17 cellular contexts compared by ENCODE assay signal in the genomic region with DNA sequence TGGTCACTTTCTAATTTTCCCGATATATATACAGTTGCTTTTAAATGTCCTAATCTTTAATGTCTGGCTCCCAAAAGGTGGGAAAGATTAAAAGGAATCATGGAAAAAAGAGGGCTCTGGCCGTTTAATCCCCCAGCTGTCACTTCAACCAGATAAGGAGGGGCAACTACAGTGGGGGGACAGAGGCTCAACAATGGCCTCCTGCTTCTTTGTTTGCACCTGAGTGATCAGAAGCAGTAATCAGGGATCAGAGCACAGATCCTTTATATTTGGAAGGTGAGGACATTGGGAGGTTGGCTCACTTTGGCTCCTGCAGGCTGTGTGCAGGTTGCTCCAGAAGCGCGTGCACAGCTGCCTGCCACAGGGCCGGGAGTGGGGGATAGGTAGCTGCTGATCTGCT.
A peak's percentile ranks its signal among the peaks of the same experiment; 100 is the strongest.
DNase-seq lines count a peak whose midpoint lies in the region; TF ChIP-seq lines count a peak whose summit lies in the region.
"Had no signal": no experiment of that assay in that cellular context is flagged by ENCODE, and none has a peak within 500 bp of the region (broad histone marks: within the 10 kb centered on the region; RNA-seq: fewer than 3 reads in every experiment).

No MANE protein-coding gene starts in this region.

- no peak overlapping the region for H2BK120ac ChIP-seq in H9 (ENCODE audit: low read depth, low read length, poor library complexity, severe bottlenecking)
- H2BK120ac ChIP-seq in mesendoderm (ENCODE audit: low read depth, low read length) = no peak overlapping the region

- H4K91ac ChIP-seq in H9 (ENCODE audit: insufficient read length, low read depth, low read length) = no peak overlapping the region

- no peak overlapping the region for H2BK5ac ChIP-seq in H9 (ENCODE audit: insufficient read length, low read length)
- no peak overlapping the region for H2BK5ac ChIP-seq in mesendoderm (ENCODE audit: low read length)

- no peak overlapping the region for H3K4me3 Mint-ChIP-seq in H9
- H3K4me3 Mint-ChIP-seq: T-helper 2 cell treated with Interferon-gamma antibody and Interleukin-4, amounts not matched to agents 5 μg/mL and 100 μg/mL, for 36 hours had no signal

- no peaks in the 10 kb centered on the region for H3K79me2 ChIP-seq in H9 (ENCODE audit: insufficient read depth, low read length)
- no peaks in the 10 kb centered on the region for H3K79me2 ChIP-seq in mesendoderm (ENCODE audit: control insufficient read depth, insufficient read depth, low read length)

- no peaks in the 10 kb centered on the region for H4K20me1 ChIP-seq in H9 (ENCODE audit: control insufficient read depth, insufficient read depth, insufficient read length)

- H3K23ac ChIP-seq in H9 (ENCODE audit: insufficient read length, low read depth, low read length) = no peak overlapping the region
- H3K23ac ChIP-seq in mesendoderm (ENCODE audit: low read length) = no peak overlapping the region

- peaks cover 8 to 9% of the 10 kb centered on the region in 2 experiments; a peak in 3 of 4 replicates for H3K4me1 Mint-ChIP-seq in H9

- no peaks in the 10 kb centered on the region for H3K4me1 ChIP-seq in H9 (ENCODE audit: insufficient read depth, low read length)
- H3K4me1 ChIP-seq in mesendoderm (ENCODE audit: control insufficient read depth, low read depth, low read length) = no peaks in the 10 kb centered on the region
- H3K4me1 ChIP-seq: HAP-1 had no signal

- H4K8ac ChIP-seq in H9 (replicated peaks; ENCODE audit: insufficient read length, low read depth, low read length) (no peak overlapping the region), mesendoderm (ENCODE audit: low read depth, low read length) (no peak overlapping the region)

- H3K23me2 ChIP-seq in H9 (ENCODE audit: insufficient read length, low read depth, low read length, poor library complexity, severe bottlenecking) = no peaks in the 10 kb centered on the region

- intact Hi-C loops in posterior cingulate gyrus (cut with DNase I) = no loop called here

- no peaks in the 10 kb centered on the region; a peak in 1 of 7 replicates for H3K36me3 Mint-ChIP-seq in H9 (ENCODE audit: insufficient read depth in 1 of 3, low read depth in 3 of 3)

- no CpG with 5 or more reads among the region's 5 CpGs for WGBS in H9 (ENCODE audit: extremely low coverage, insufficient read length, low lambda C conversion rate)
- no CpG with 5 or more reads among the region's 5 CpGs for WGBS in mesendoderm (ENCODE audit: extremely low coverage, insufficient coverage, low lambda C conversion rate)

- H3K18ac ChIP-seq in H9 (ENCODE audit: insufficient read length, low read depth, low read length) (no peak overlapping the region), mesendoderm (ENCODE audit: low read length) (no peak overlapping the region)

- H3K36me3 ChIP-seq in WERI-Rb-1 (peaks cover 47% of the 10 kb centered on the region), mesendoderm (ENCODE audit: control insufficient read depth, insufficient read depth, low read length) (no peaks in the 10 kb centered on the region), H7 (replicated peaks; ENCODE audit: control insufficient read depth, insufficient read depth, low read length) (no peaks in the 10 kb centered on the region)
- H3K36me3 ChIP-seq: HAP-1 had no signal

- H3K4me3 ChIP-seq in WERI-Rb-1 (ENCODE audit: low read depth, low read length) (no peak overlapping the region), mesendoderm (ENCODE audit: low read length) (no peak overlapping the region), H7 (ENCODE audit: insufficient read depth, low read depth, low read length) (no peak overlapping the region)
- H3K4me3 ChIP-seq: HAP-1 had no signal

- H3T11ph ChIP-seq in H9 (ENCODE audit: low read length) = no peak overlapping the region

- H4K5ac ChIP-seq in H9 (ENCODE audit: insufficient read length, low read depth, low read length) (no peak overlapping the region), mesendoderm (ENCODE audit: low read length) (no peak overlapping the region)

- DNase-seq in H9 = no peak
- DNase-seq in NCI-H2081 (lab: John Stamatoyannopoulos, UW) = peak; percentile 42 to 69
- DNase-seq in WERI-Rb-1 = peak; percentile 91
- DNase-seq in mesendoderm = peak; percentile 37
- DNase-seq in posterior cingulate gyrus = no peak
- DNase-seq in NCI-H226 = no peak
- DNase-seq in H7 = no peak
- no peak for DNase-seq in NCI-H1436 treated with DMSO at 0.1 percent for 48 hours (lab: John Stamatoyannopoulos, UW)
- DNase-seq: ACHN, C1 segment of cervical spinal cord, DND-41, NCI-H1092 treated with DMSO at 0.1 percent for 48 hours, NCI-H1694 treated with DMSO at 0.1 percent for 48 hours, NCI-H2171, NCI-H446 treated with DMSO at 0.1 percent for 48 hours had no signal

- no peak overlapping the region for H2AFZ ChIP-seq in H9 (ENCODE audit: low read length)

- no peaks in the 10 kb centered on the region for H3K27me3 ChIP-seq in H9 (ENCODE audit: insufficient read depth, low read length)
- no peaks in the 10 kb centered on the region for H3K27me3 ChIP-seq in WERI-Rb-1 (ENCODE audit: insufficient read depth, low read depth, severe bottlenecking)
- H3K27me3 ChIP-seq in mesendoderm (ENCODE audit: insufficient read depth, low read length, poor library complexity) = no peaks in the 10 kb centered on the region
- H3K27me3 ChIP-seq in H7 (ENCODE audit: control insufficient read depth, insufficient read depth, low read length) = no peaks in the 10 kb centered on the region

- H3K79me1 ChIP-seq in H9 (ENCODE audit: insufficient read depth, low read depth, low read length, poor library complexity, severe bottlenecking) (no peaks in the 10 kb centered on the region), mesendoderm (ENCODE audit: low read length) (no peaks in the 10 kb centered on the region)

- H3K27ac ChIP-seq in H9 (ENCODE audit: insufficient read length, low read depth, low read length) (no peak overlapping the region), WERI-Rb-1 (peak overlapping the region; percentile 85), mesendoderm (ENCODE audit: low read depth, low read length) (no peak overlapping the region)

- no peak overlapping the region for H2BK12ac ChIP-seq in H9 (ENCODE audit: insufficient read length, low read depth, low read length)

- H2BK20ac ChIP-seq in H9 (ENCODE audit: low read depth, low read length, poor library complexity, severe bottlenecking) = no peak overlapping the region

- no peaks in the 10 kb centered on the region for H3K27me3 Mint-ChIP-seq in H9 (ENCODE audit: low read depth)

- H3K4ac ChIP-seq in H9 (ENCODE audit: low read depth, low read length) = no peak overlapping the region
- no peak overlapping the region for H3K4ac ChIP-seq in mesendoderm (ENCODE audit: low read depth, low read length)

- no peak overlapping the region for H3K9ac ChIP-seq in H9 (ENCODE audit: extremely low read depth, insufficient read length, low read length)
- no peak overlapping the region for H3K9ac ChIP-seq in mesendoderm (ENCODE audit: low read length)

- TF ChIP-seq CTCF in H9 (conservative IDR thresholded peaks at IDR 0.05) = no peak
- TF ChIP-seq CTCF in WERI-Rb-1 (IDR thresholded peaks at IDR 0.05; ENCODE audit: low read depth, low read length) = no peak

- no peak overlapping the region for H2AK5ac ChIP-seq in H9 (ENCODE audit: insufficient read length, low read length)
- H2AK5ac ChIP-seq in mesendoderm (ENCODE audit: low read length) = no peak overlapping the region

- no peak overlapping the region for H2BK15ac ChIP-seq in H9 (ENCODE audit: low read depth, low read length)
- H2BK15ac ChIP-seq in mesendoderm (replicated peaks; ENCODE audit: low read depth) = no peak overlapping the region

- peak overlapping the region in 2 of 3 experiments; percentile 29 to 37; a peak in 2 of 7 replicates for H3K27ac Mint-ChIP-seq in H9
- H3K27ac Mint-ChIP-seq: T-helper 2 cell treated with Interferon-gamma antibody and Interleukin-4, amounts not matched to agents 5 μg/mL and 100 μg/mL, for 36 hours had no signal

- no peak overlapping the region for H3K4me2 ChIP-seq in H9 (ENCODE audit: insufficient read depth, insufficient read length, low read length)
- no peak overlapping the region for H3K4me2 ChIP-seq in mesendoderm (ENCODE audit: low read length)

- peaks cover 0 to 3% of the 10 kb centered on the region in 2 experiments; a peak in 2 of 5 replicates for H3K9me3 Mint-ChIP-seq in H9

- H3K9me3 ChIP-seq in H9 (ENCODE audit: control insufficient read depth, low read depth, low read length) (no peaks in the 10 kb centered on the region), WERI-Rb-1 (ENCODE audit: severe bottlenecking) (no peaks in the 10 kb centered on the region)
- H3K9me3 ChIP-seq: HAP-1 had no signal

- H3K56ac ChIP-seq in H9 (ENCODE audit: insufficient read length, low read depth, low read length) = no peak overlapping the region
- no peak overlapping the region for H3K56ac ChIP-seq in mesendoderm (ENCODE audit: low read length)

- H3K14ac ChIP-seq in H9 (ENCODE audit: insufficient read depth, low read length) = no peak overlapping the region; the same call in 1 of the 2 replicates

Comparison
In these comparisons a context has a peak if more than half of its experiments do, and no peak if none do; other contexts are left out.
1. DNase-seq: peak in NCI-H2081 (2 of 2), WERI-Rb-1 (single experiment) and mesendoderm (single experiment); none in H9 (single experiment), posterior cingulate gyrus (0 of 10), NCI-H226 (single experiment), H7 (single experiment) and NCI-H1436 treated with DMSO at 0.1 percent for 48 hours (single experiment).